ENCODE assay signal across 7 cellular contexts in genomic region chr16:88453621-88454314, GRCh38. TPM values are rescaled to one million over a fixed set of nuclear protein-coding genes. Genes with fewer than 3 reads are reported as not detected.
DNase-seq lines count a peak whose midpoint lies in the region; ATAC-seq and TF ChIP-seq lines count a peak whose summit lies in the region.

No MANE protein-coding gene starts in this region.

- intact Hi-C loops in dorsolateral prefrontal cortex (cut with DNase I) (loop anchor here in 1 of 2 donors (5.0 kb wide), 1 partner anchor 119 kb away; the partner anchor contains the start of gene ZC3H18), natural killer cell (cut with micrococcal nuclease) (loop anchor here (5.0 to 10.0 kb wide), 2 partner anchors 331 to 501 kb away; partner anchors contain the start of genes BANP and PIEZO1)

- no peaks in the 10 kb centered on the region for H3K4me1 ChIP-seq in GM23248 (ENCODE audit: insufficient read depth)

- ATAC-seq in natural killer cell (no peak), HG02981 (IDR thresholded peaks at IDR 0.05; ENCODE audit: unreplicated experiment) (no peak), GM18861 (IDR thresholded peaks at IDR 0.05; ENCODE audit: unreplicated experiment) (no peak)

- H3K4me2 ChIP-seq in GM23248 (ENCODE audit: unreplicated experiment), result peak overlapping the region; percentile 52

- no peaks in the 10 kb centered on the region for H3K79me2 ChIP-seq in GM23248 (ENCODE audit: insufficient read depth)

- peak overlapping the region; percentile 39; the same call in 1 of the 2 replicates for H3K9ac ChIP-seq in GM23248

- no peaks in the 10 kb centered on the region for H3K9me3 Mint-ChIP-seq in natural killer cell

- no peak for TF ChIP-seq CTCF in dorsolateral prefrontal cortex (IDR thresholded peaks at IDR 0.05 in 54 of 56, conservative IDR thresholded peaks at IDR 0.05 in 2 of 56; ENCODE audit: low read depth in 1 of 56, partially characterized antibody in 56 of 56)
- TF ChIP-seq CTCF in natural killer cell (IDR thresholded peaks at IDR 0.05), result no peak

- H3K36me3 ChIP-seq in GM23248 (ENCODE audit: low read depth), result no peaks in the 10 kb centered on the region

- no peaks in the 10 kb centered on the region for H3K36me3 Mint-ChIP-seq in natural killer cell

- no peaks in the 10 kb centered on the region for H3K9me3 ChIP-seq in GM23248 (ENCODE audit: low read depth)

- DNase-seq in GM23248, result peak; percentile 53
- peak; percentile 47 for DNase-seq in RPMI7951 (ENCODE audit: low read depth)
- no peak for DNase-seq in dorsolateral prefrontal cortex
- DNase-seq in natural killer cell, result peak; percentile 56
- no peak for DNase-seq in SKM-1 (lab: John Stamatoyannopoulos, UW; ENCODE audit: unreplicated experiment)

- H3K4me1 Mint-ChIP-seq in natural killer cell, result peaks cover 31 to 52% of the 10 kb centered on the region in 2 donors

- H3K27ac ChIP-seq in GM23248 (no peak overlapping the region), dorsolateral prefrontal cortex (peak overlapping the region in 1 of 59 donors; percentile 52)

- no peak overlapping the region for H2AFZ ChIP-seq in GM23248

- H3F3A ChIP-seq in GM23248 (ENCODE audit: insufficient read depth), result no peaks in the 10 kb centered on the region

- H3K27me3 ChIP-seq in GM23248 (replicated peaks; ENCODE audit: insufficient read depth) (no peaks in the 10 kb centered on the region), dorsolateral prefrontal cortex (peaks cover 0 to 9% (median 0%) of the 10 kb centered on the region in 45 donors)

- peak overlapping the region; percentile 70 for H3K4me3 ChIP-seq in GM23248
- peak overlapping the region; percentile 24 to 75 (median 61) for H3K4me3 ChIP-seq in dorsolateral prefrontal cortex

- no peaks in the 10 kb centered on the region for H3K27me3 Mint-ChIP-seq in natural killer cell (ENCODE audit: low read depth in 2 of 2)

- H3K9me2 ChIP-seq in GM23248 (ENCODE audit: insufficient read depth), result no peaks in the 10 kb centered on the region

- in situ Hi-C loops in GM23248 (cut with MboI), result loop anchor here (10.0 kb wide), 1 partner anchor 71 kb away; no protein-coding TSS in a partner anchor

- 0 to 1% methylated on average over 35 to 70 of the region's 77 CpGs for WGBS in GM23248 (ENCODE audit: low coverage in 1 of 2, low lambda C conversion rate in 2 of 2, missing lambda C conversion rate in 2 of 2), 2 experiments

- peak overlapping the region; percentile 94 for H3K4me3 Mint-ChIP-seq in natural killer cell

- H4K20me1 ChIP-seq in GM23248 (ENCODE audit: insufficient read depth), result no peaks in the 10 kb centered on the region

- peak overlapping the region; percentile 100 for H3K27ac Mint-ChIP-seq in natural killer cell

RNA-seq across cellular contexts. Expression of gene ZFPM1, which starts 0.7 kb away (rescaled TPM):
- 0.25 and 2.4 TPM in 2 replicates for total RNA-seq in GM23248 (2014; rRNA removed; shearing (Covaris generic))
- polyA plus RNA-seq in GM23248 (2016; fragmentation: Nextera tagmentation; extraction: Ambion mirVana), result 0.06 and 0.14 TPM in 2 replicates
- total RNA-seq in RPMI7951 (2014; rRNA removed; shearing (Covaris generic)), result 0.88 and 1.1 TPM in 2 replicates
- total RNA-seq in dorsolateral prefrontal cortex, result 10 to 100 TPM in 21 of 120 experiments, 1 to 10 TPM in 99; 4.0 to 14.7 (median 7.2) TPM
- 10 to 100 TPM; 56.3 to 71.0 (median 64.6) TPM for total RNA-seq in natural killer cell

Comparison
In these comparisons a context has a peak if more than half of its experiments do, and no peak if none do; other contexts are left out.
1. DNase-seq: peak in GM23248 (single experiment), RPMI7951 (single experiment) and natural killer cell (single experiment); none in dorsolateral prefrontal cortex (0 of 10) and SKM-1 (single experiment).